16 cellular contexts compared by ENCODE assay signal in the genomic region with DNA sequence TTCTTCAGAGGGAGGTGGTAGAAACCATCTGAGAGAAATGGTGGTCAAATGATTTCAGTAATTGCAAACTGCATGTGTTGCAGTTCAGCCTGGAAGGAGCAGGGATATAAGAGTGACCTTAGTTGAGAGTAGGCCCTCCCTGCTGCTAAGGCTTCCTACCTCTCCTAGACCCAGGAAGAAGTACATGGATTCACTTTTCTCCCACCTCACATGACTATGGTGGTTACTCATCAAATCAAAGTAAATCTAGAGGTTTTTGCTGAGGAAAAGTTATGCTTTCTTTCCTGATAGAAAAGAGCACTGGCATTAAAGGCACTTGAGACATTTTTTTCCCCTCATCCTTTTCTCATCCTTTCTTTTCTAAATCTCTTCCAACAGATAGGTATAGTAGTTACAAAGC. TPM values are rescaled to one million over a fixed set of nuclear protein-coding genes. Genes with fewer than 3 reads are reported as not detected.
A peak's percentile ranks its signal among the peaks of the same experiment; 100 is the strongest.
DNase-seq lines count a peak whose midpoint lies in the region; ATAC-seq, FAIRE-seq and TF ChIP-seq lines count a peak whose summit lies in the region.
"Had no signal": no experiment of that assay in that cellular context is flagged by ENCODE, and none has a peak within 500 bp of the region (broad histone marks: within the 10 kb centered on the region; RNA-seq: fewer than 3 reads in every experiment).

No MANE protein-coding gene starts in this region.

- no peaks in the 10 kb centered on the region for H3K27me3 ChIP-seq in RWPE2 (ENCODE audit: insufficient read depth, poor library complexity, severe bottlenecking)
- no peaks in the 10 kb centered on the region for H3K27me3 ChIP-seq in endothelial cell of umbilical vein (ENCODE audit: control insufficient read depth in 2 of 2, insufficient read depth in 2 of 2, low read length in 2 of 2)
- H3K27me3 ChIP-seq in osteoblast (ENCODE audit: insufficient read depth, low read length): no peaks in the 10 kb centered on the region

- H3K4me2 ChIP-seq in endothelial cell of umbilical vein (ENCODE audit: insufficient read depth, low read length) (no peak overlapping the region), osteoblast (ENCODE audit: insufficient read depth, low read length) (no peak overlapping the region)
- H3K4me2 ChIP-seq: KMS-11 had no signal

- no peaks in the 10 kb centered on the region for H3K9me3 ChIP-seq in RWPE2 (ENCODE audit: severe bottlenecking)
- no peaks in the 10 kb centered on the region for H3K9me3 ChIP-seq in endothelial cell of umbilical vein (replicated peaks; ENCODE audit: control insufficient read depth, insufficient read depth, low read length)
- H3K9me3 ChIP-seq in osteoblast (ENCODE audit: low read depth, low read length): no peaks in the 10 kb centered on the region

- H3K4me1 ChIP-seq in RWPE2 (ENCODE audit: insufficient read depth, poor library complexity, severe bottlenecking) (peaks cover 61% of the 10 kb centered on the region), endothelial cell of umbilical vein (ENCODE audit: control insufficient read depth, extremely low read depth, insufficient read depth, low read length) (peaks cover 37% of the 10 kb centered on the region), osteoblast (ENCODE audit: insufficient read depth, low read length) (peaks cover 41% of the 10 kb centered on the region)

- H3K36me3 ChIP-seq in RWPE2 (ENCODE audit: low read depth): no peaks in the 10 kb centered on the region
- H3K36me3 ChIP-seq in endothelial cell of umbilical vein (ENCODE audit: control insufficient read depth in 2 of 2, extremely low read depth in 1 of 2, insufficient read depth in 2 of 2, low read length in 2 of 2): no peaks in the 10 kb centered on the region
- no peaks in the 10 kb centered on the region for H3K36me3 ChIP-seq in osteoblast (ENCODE audit: insufficient read depth, low read length)

- DNase-seq in ELR (ENCODE audit: low read depth) (peak; percentile 58), RWPE2 (ENCODE audit: low spot score) (no peak), endothelial cell of umbilical vein (ENCODE audit: low read depth, low spot score) (peak; percentile 10), osteoblast (ENCODE audit: insufficient read length, low spot score, missing footprints) (no peak), NCI-H2171 (lab: John Stamatoyannopoulos, UW) (no peak), islet precursor cell (no peak)
- DNase-seq in activated CD4-positive, alpha-beta memory T cell treated with anti-CD3 and anti-CD28 coated beads, Interleukin-2, amount 10 ng/mL, durations not matched to agents 7 days and 5 days: no peak
- DNase-seq: CD4-positive, alpha-beta memory T cell; DND-41; MM.1S; NCI-H1105 treated with DMSO at 0.1 percent for 48 hours; NCI-H187 had no signal

- no peak for TF ChIP-seq POLR2A in endothelial cell of umbilical vein (IDR thresholded peaks at IDR 0.05; ENCODE audit: low read depth, low read length)

- dilution Hi-C loops in endothelial cell of umbilical vein (cut with MboI; ENCODE audit: extremely low pct_ligation_motif_present, low sequenced_read_pairs): no loop called here

- peaks cover 20% of the 10 kb centered on the region for H3K4me1 Mint-ChIP-seq in activated CD4-positive, alpha-beta memory T cell treated with anti-CD3 and anti-CD28 coated beads, Interleukin-2, amount 10 ng/mL, durations not matched to agents 7 days and 5 days
- H3K4me1 Mint-ChIP-seq: B cell; CD4-positive, alpha-beta memory T cell had no signal

- TF ChIP-seq CTCF in RWPE2 (IDR thresholded peaks at IDR 0.05; ENCODE audit: poor library complexity, severe bottlenecking): no peak
- TF ChIP-seq CTCF in endothelial cell of umbilical vein (IDR thresholded peaks at IDR 0.05; ENCODE audit: extremely low read depth in 1 of 2, insufficient read depth in 1 of 2, low read depth in 1 of 2, low read length in 2 of 2): no peak
- TF ChIP-seq CTCF in osteoblast (IDR thresholded peaks at IDR 0.05; ENCODE audit: extremely low read depth, low read depth, low read length): no peak

- H3K27ac Mint-ChIP-seq in activated CD4-positive, alpha-beta memory T cell treated with anti-CD3 and anti-CD28 coated beads, Interleukin-2, amount 10 ng/mL, durations not matched to agents 7 days and 5 days: no peak overlapping the region
- H3K27ac Mint-ChIP-seq: B cell; CD4-positive, alpha-beta memory T cell had no signal

- no peaks in the 10 kb centered on the region for H4K20me1 ChIP-seq in endothelial cell of umbilical vein (replicated peaks; ENCODE audit: control insufficient read depth, extremely low read depth, insufficient read depth, low read length)
- no peaks in the 10 kb centered on the region for H4K20me1 ChIP-seq in osteoblast (ENCODE audit: insufficient read depth, low read length)

- H3K4me3 ChIP-seq in RWPE2 (ENCODE audit: severe bottlenecking) (no peak overlapping the region), endothelial cell of umbilical vein (replicated peaks in 1 of 3; ENCODE audit: insufficient read depth in 1 of 3, low read depth in 1 of 3, low read length in 3 of 3) (no peak overlapping the region), osteoblast (ENCODE audit: insufficient read depth, low read length) (no peak overlapping the region)

- intact Hi-C loops in endothelial cell of umbilical vein (cut with micrococcal nuclease): loop anchor here (1.0 kb wide), 1 partner anchor 231 kb away; no protein-coding TSS in a partner anchor

- peak; percentile 12 for FAIRE-seq in endothelial cell of umbilical vein (lab: Jason Lieb, UNC)
- FAIRE-seq: H1 had no signal

- POLR2A ChIA-PET in endothelial cell of umbilical vein (lab: Charles Lee): no interaction called here
- POLR2A ChIA-PET in activated CD4-positive, alpha-beta memory T cell treated with anti-CD3 and anti-CD28 coated beads, Interleukin-2, amount 10 ng/mL, durations not matched to agents 7 days and 5 days (lab: Charles Lee): no interaction called here

- H3K36me3 Mint-ChIP-seq in activated CD4-positive, alpha-beta memory T cell treated with anti-CD3 and anti-CD28 coated beads, Interleukin-2, amount 10 ng/mL, durations not matched to agents 7 days and 5 days (ENCODE audit: low read depth): peaks cover 4% of the 10 kb centered on the region

- peak overlapping the region; percentile 100 for H3K27ac ChIP-seq in RWPE2 (ENCODE audit: poor library complexity, severe bottlenecking)
- peak overlapping the region; percentile 98 for H3K27ac ChIP-seq in endothelial cell of umbilical vein (ENCODE audit: insufficient read depth, low read depth, low read length)
- H3K27ac ChIP-seq in osteoblast (ENCODE audit: low read depth, low read length): peak overlapping the region; percentile 84
- H3K27ac ChIP-seq: KMS-11 had no signal

- no peaks in the 10 kb centered on the region for H3K79me2 ChIP-seq in endothelial cell of umbilical vein (ENCODE audit: control insufficient read depth, insufficient read depth, low read length)
- H3K79me2 ChIP-seq in osteoblast (ENCODE audit: insufficient read depth, low read length): no peaks in the 10 kb centered on the region

- H3K27me3 Mint-ChIP-seq in activated CD4-positive, alpha-beta memory T cell treated with anti-CD3 and anti-CD28 coated beads, Interleukin-2, amount 10 ng/mL, durations not matched to agents 7 days and 5 days: no peaks in the 10 kb centered on the region
- H3K27me3 Mint-ChIP-seq: B cell had no signal

- no peaks in the 10 kb centered on the region for H3K9me1 ChIP-seq in endothelial cell of umbilical vein (replicated peaks; ENCODE audit: control insufficient read depth, extremely low read depth, insufficient read depth, low read length)

- CTCF ChIA-PET in endothelial cell of umbilical vein (lab: Charles Lee): no interaction called here
- CTCF ChIA-PET in activated CD4-positive, alpha-beta memory T cell treated with anti-CD3 and anti-CD28 coated beads, Interleukin-2, amount 10 ng/mL, durations not matched to agents 7 days and 5 days (lab: Charles Lee): no interaction called here

- BruUV-seq in endothelial cell of umbilical vein (replicated peaks; lab: Mats Ljungman, UMichigan): no TSS peak

- peaks cover 3% of the 10 kb centered on the region for H3K9me3 Mint-ChIP-seq in activated CD4-positive, alpha-beta memory T cell treated with anti-CD3 and anti-CD28 coated beads, Interleukin-2, amount 10 ng/mL, durations not matched to agents 7 days and 5 days

- H2AFZ ChIP-seq in endothelial cell of umbilical vein (ENCODE audit: low read depth, low read length): no peak overlapping the region
- peak overlapping the region; percentile 38 for H2AFZ ChIP-seq in osteoblast (ENCODE audit: low read length)

- no peak for ATAC-seq in RWPE2 (ENCODE audit: low read depth)
- no peak for ATAC-seq in GM18858 (IDR thresholded peaks at IDR 0.05; ENCODE audit: unreplicated experiment)

- no peak overlapping the region for H3K4me3 Mint-ChIP-seq in activated CD4-positive, alpha-beta memory T cell treated with anti-CD3 and anti-CD28 coated beads, Interleukin-2, amount 10 ng/mL, durations not matched to agents 7 days and 5 days
- H3K4me3 Mint-ChIP-seq: B cell; CD4-positive, alpha-beta memory T cell had no signal

- H3K9ac ChIP-seq in endothelial cell of umbilical vein (replicated peaks; ENCODE audit: extremely low read depth, insufficient read depth, low read length): peak overlapping the region; percentile 6
- H3K9ac ChIP-seq: KMS-11 had no signal

TF ChIP-seq in endothelial cell of umbilical vein, 7 proteins besides CTCF, POLR2A, EP300 and RAD21:
- TF ChIP-seq POLR2AphosphoS5 (IDR thresholded peaks at IDR 0.05; ENCODE audit: insufficient read depth, low read depth, low read length) (no peak), MYC (IDR thresholded peaks at IDR 0.05; ENCODE audit: low read depth, low read length) (no peak), FOS (IDR thresholded peaks at IDR 0.05; ENCODE audit: borderline replicate concordance, insufficient read depth, low read length) (no peak), EZH2 (IDR thresholded peaks at IDR 0.05; ENCODE audit: borderline replicate concordance, low read depth, low read length, severe bottlenecking) (no peak), JUN (IDR thresholded peaks at IDR 0.05; ENCODE audit: borderline replicate concordance, insufficient read depth, insufficient read length, low read depth) (no peak), GATA2 (IDR thresholded peaks at IDR 0.05; ENCODE audit: insufficient read depth, insufficient read length, low read depth, low read length) (no peak)

RNA-seq across cellular contexts. Expression of gene LEKR1, which starts 43.2 kb away (rescaled TPM):
- total RNA-seq in endothelial cell of umbilical vein (0.21 and 0.64 TPM in 2 replicates), osteoblast (0.36 and 1.5 TPM in 2 replicates)
- 0.07 and 0.16 TPM in 2 replicates for polyA plus RNA-seq in endothelial cell of umbilical vein
- 0.10 and 0.13 TPM in 2 replicates for polyA plus RNA-seq in endothelial cell of umbilical vein (2011; cell fraction: cytosol; rRNA removed)
- polyA plus RNA-seq in endothelial cell of umbilical vein (2011; cell fraction: nucleus; rRNA removed): 0.27 and 0.42 TPM in 2 replicates
- polyA plus RNA-seq in endothelial cell of umbilical vein (2012): 0.13 TPM in 1 of 2 replicates, not detected in the other
- polyA minus RNA-seq in endothelial cell of umbilical vein: 0.51 and 1.4 TPM in 2 replicates
- 1.4 TPM for polyA minus RNA-seq in endothelial cell of umbilical vein (2011; cell fraction: cytosol; rRNA and poly(A)+ RNA removed)
- polyA minus RNA-seq in endothelial cell of umbilical vein (2011; cell fraction: nucleus; rRNA and poly(A)+ RNA removed): 2.6 and 4.0 TPM in 2 replicates
- 1 to 10 TPM; 1.4 to 1.6 TPM for total RNA-seq in activated CD4-positive, alpha-beta memory T cell treated with anti-CD3 and anti-CD28 coated beads, Interleukin-2, amount 10 ng/mL, durations not matched to agents 7 days and 5 days
- total RNA-seq: H1 had no signal

Comparison
In these comparisons a context has a peak if more than half of its experiments do, and no peak if none do; other contexts are left out.
1. DNase-seq: peak in ELR (single experiment) and endothelial cell of umbilical vein (single experiment); none in RWPE2 (single experiment), osteoblast (single experiment), activated CD4-positive, alpha-beta memory T cell treated with anti-CD3 and anti-CD28 coated beads, Interleukin-2, amount 10 ng/mL, durations not matched to agents 7 days and 5 days (single experiment), NCI-H2171 (single experiment) and islet precursor cell (single experiment).
2. Peak in every context shown above with its lines, with median percentiles within 50 percentile points of each other: H3K27ac ChIP-seq.